Comparison of ENCODE assay signal across 8 cellular contexts in genomic region chr9:33164138-33164809, GRCh38. TPM values are rescaled to one million over a fixed set of nuclear protein-coding genes. Genes with fewer than 3 reads are reported as not detected.
DNase-seq lines count a peak whose midpoint lies in the region; ATAC-seq and TF ChIP-seq lines count a peak whose summit lies in the region.

No MANE protein-coding gene starts in this region.

- H3K4me3 ChIP-seq in AG04450 (ENCODE audit: low read depth, low read length) (peak overlapping the region; percentile 41), LNCaP clone FGC (ENCODE audit: low read depth, low read length) (peak overlapping the region; percentile 64), colonic mucosa (peak overlapping the region; percentile 86), neutrophil (ENCODE audit: low read depth in 1 of 2, low read length in 1 of 2) (peak overlapping the region; percentile 95 to 97)

- no peaks in the 10 kb centered on the region for H3K36me3 ChIP-seq in colonic mucosa
- H3K36me3 ChIP-seq in neutrophil = no peaks in the 10 kb centered on the region

- peaks cover 48% of the 10 kb centered on the region for H3K4me1 ChIP-seq in colonic mucosa
- H3K4me1 ChIP-seq in neutrophil (ENCODE audit: control insufficient read depth in 1 of 2, insufficient read depth in 1 of 2, low read depth in 1 of 2, low read length in 1 of 2) = peaks cover 83% of the 10 kb centered on the region in 2 experiments

- CTCF ChIA-PET in AG04450 (lab: Charles Lee) = no interaction called here

- POLR2A ChIA-PET in AG04450 (lab: Yijun Ruan, JAX) = interaction anchor here (2.0 kb wide), 1 partner anchor 13 kb away, joined by 5 read pairs; no protein-coding TSS in a partner anchor

- no peak overlapping the region for H3K27ac ChIP-seq in AG04450 (ENCODE audit: low read depth, low read length)
- peak overlapping the region; percentile 95 for H3K27ac ChIP-seq in colonic mucosa
- H3K27ac ChIP-seq in neutrophil = peak overlapping the region; percentile 99

- no peak for DNase-seq in AG04450 (ENCODE audit: low read depth, low spot score)
- no peak for DNase-seq in LNCaP clone FGC (ENCODE audit: low read depth)
- DNase-seq in colonic mucosa = no peak
- DNase-seq in GM19238 (ENCODE audit: insufficient read length, low spot score) = no peak
- DNase-seq in mucosa of gallbladder (ENCODE audit: low spot score) = no peak
- no peak for DNase-seq in HuH-7.5 (ENCODE audit: low spot score)

- H3K9ac ChIP-seq in colonic mucosa (ENCODE audit: low read depth in 2 of 2, low read length in 2 of 2) = peak overlapping the region in 1 of 2 donors; percentile 74

- peak; percentile 19 for ATAC-seq in GM18909 (IDR thresholded peaks at IDR 0.05; ENCODE audit: poor library complexity, unreplicated experiment)

- intact Hi-C loops in colonic mucosa (cut with DNase I) = no loop called here

- TF ChIP-seq CTCF in AG04450 (IDR thresholded peaks at IDR 0.05; ENCODE audit: low read depth, low read length) (no peak), LNCaP clone FGC (IDR thresholded peaks at IDR 0.05; ENCODE audit: control insufficient read depth, extremely low read depth, insufficient read depth) (no peak), colonic mucosa (IDR thresholded peaks at IDR 0.05) (no peak), neutrophil (IDR thresholded peaks at IDR 0.05) (no peak)

- H3K9me3 ChIP-seq in AG04450 (ENCODE audit: control insufficient read depth, insufficient read depth, low read length) = no peaks in the 10 kb centered on the region; the same call in 1 of the 2 replicates
- H3K9me3 ChIP-seq in colonic mucosa = no peaks in the 10 kb centered on the region
- no peaks in the 10 kb centered on the region for H3K9me3 ChIP-seq in neutrophil

- H3K27me3 ChIP-seq in AG04450 (ENCODE audit: control insufficient read depth, insufficient read depth, low read length) = no peaks in the 10 kb centered on the region
- H3K27me3 ChIP-seq in colonic mucosa = no peaks in the 10 kb centered on the region
- H3K27me3 ChIP-seq in neutrophil = no peaks in the 10 kb centered on the region

RNA-seq across cellular contexts. Expression of gene B4GALT1, which starts 2.9 kb away (rescaled TPM):
- 55.3 and 57.0 TPM in 2 replicates for polyA plus RNA-seq in AG04450 (2011; rRNA removed)
- polyA minus RNA-seq in AG04450 (2011; rRNA and poly(A)+ RNA removed) = 64.4 and 70.9 TPM in 2 replicates
- total RNA-seq in colonic mucosa (10 to 100 TPM; 76.9 to 78.7 TPM), mucosa of gallbladder (66.8 TPM)

Comparison
In these comparisons a context has a peak if more than half of its experiments do, and no peak if none do; other contexts are left out.
1. H3K4me3 ChIP-seq: peak in every context shown above with its lines; median percentile 96 in neutrophil; 86 in colonic mucosa; 64 in LNCaP clone FGC; 41 in AG04450.